ENCODE assay signal across 14 cellular contexts in the genomic region with DNA sequence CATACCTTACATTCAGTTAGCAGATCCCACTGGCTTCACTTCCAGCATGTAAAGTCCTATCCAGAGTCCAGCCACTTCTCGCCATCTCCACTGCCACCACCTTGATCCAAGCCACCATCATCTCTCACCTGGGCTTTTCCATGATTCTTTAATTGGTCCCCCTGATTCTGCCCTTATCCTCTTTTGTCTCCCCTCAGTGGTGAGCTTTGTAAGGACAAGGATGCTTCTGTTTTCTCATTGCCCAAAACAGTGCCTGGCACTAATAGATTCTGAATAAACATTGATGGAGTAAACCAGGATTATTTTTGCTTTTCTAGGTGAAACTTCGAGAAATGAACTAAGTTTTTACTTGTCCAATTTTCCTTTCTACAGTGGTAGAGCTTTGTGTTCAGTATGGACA. TPM values are rescaled to one million over a fixed set of nuclear protein-coding genes. Genes with fewer than 3 reads are reported as not detected.
DNase-seq lines count a peak whose midpoint lies in the region; ATAC-seq, FAIRE-seq and TF ChIP-seq lines count a peak whose summit lies in the region.
"Had no signal": no experiment of that assay in that cellular context is flagged by ENCODE, and none has a peak within 500 bp of the region (broad histone marks: within the 10 kb centered on the region; RNA-seq: fewer than 3 reads in every experiment).

No MANE protein-coding gene starts in this region.

- no TSS peak for BruUV-seq in HepG2 (replicated peaks; lab: Mats Ljungman, UMichigan)

- FAIRE-seq in HepG2 (lab: Jason Lieb, UNC) (no peak), bronchial epithelial cell (lab: Jason Lieb, UNC) (no peak)

- peaks cover 1 to 19% of the 10 kb centered on the region in 2 experiments; a peak in 4 of 5 replicates for H3K36me3 ChIP-seq in HepG2 (replicated peaks in 1 of 2; ENCODE audit: control insufficient read depth in 1 of 2, insufficient read depth in 2 of 2, low read length in 2 of 2)
- H3K36me3 ChIP-seq in right lobe of liver: peaks cover 0 to 3% (median 2%) of the 10 kb centered on the region in 4 donors
- peaks cover 1% of the 10 kb centered on the region for H3K36me3 ChIP-seq in bronchial epithelial cell (ENCODE audit: control insufficient read depth, insufficient read depth, low read length)
- H3K36me3 ChIP-seq in transverse colon: peaks cover 0 to 4% (median 0%) of the 10 kb centered on the region in 4 donors

- TF ChIP-seq POLR2A in HepG2 (IDR thresholded peaks at IDR 0.05; ENCODE audit: insufficient read depth in 1 of 2, low read depth in 2 of 2, low read length in 2 of 2) (no peak), right lobe of liver (IDR thresholded peaks at IDR 0.05) (no peak), transverse colon (IDR thresholded peaks at IDR 0.05) (no peak)

- H3K4me2 ChIP-seq in HepG2 (ENCODE audit: low read depth, low read length): no peak overlapping the region

- no peak overlapping the region for H3K4me3 ChIP-seq in HepG2 (replicated peaks in 1 of 3; ENCODE audit: insufficient read depth in 1 of 3, low read depth in 2 of 3, low read length in 3 of 3)
- H3K4me3 ChIP-seq in right lobe of liver: no peak overlapping the region
- no peak overlapping the region for H3K4me3 ChIP-seq in bronchial epithelial cell (ENCODE audit: low read depth, low read length)
- H3K4me3 ChIP-seq in transverse colon: no peak overlapping the region
- H3K4me3 ChIP-seq: stomach had no signal

- no peaks in the 10 kb centered on the region; a peak in 1 of 5 replicates for H3K27me3 ChIP-seq in HepG2 (ENCODE audit: control insufficient read depth in 1 of 2, insufficient read depth in 2 of 2, low read length in 2 of 2)
- H3K27me3 ChIP-seq in right lobe of liver: no peaks in the 10 kb centered on the region
- no peaks in the 10 kb centered on the region for H3K27me3 ChIP-seq in bronchial epithelial cell (ENCODE audit: control insufficient read depth, insufficient read depth, low read length)
- H3K27me3 ChIP-seq in transverse colon: no peaks in the 10 kb centered on the region
- H3K27me3 ChIP-seq: stomach had no signal

- WGBS in HepG2 (ENCODE audit: low lambda C conversion rate): 71% methylated on average over 2 of the region's 2 CpGs
- 70% methylated on average over 2 of the region's 2 CpGs for WGBS in right lobe of liver (ENCODE audit: insufficient coverage, low coverage, low lambda C conversion rate, missing lambda C conversion rate)
- WGBS in transverse colon (ENCODE audit: low coverage in 1 of 2), 2 donors: 83 to 84% methylated on average over 2 of the region's 2 CpGs

- H2AFZ ChIP-seq in HepG2 (ENCODE audit: low read length): no peak overlapping the region

- CTCF ChIA-PET in HepG2 (lab: Yijun Ruan, JAX; ENCODE audit: low intra/inter-chr PET ratio, low total read pairs): interaction anchor here (0.8 to 1.2 kb wide), 2 partner anchors 41 to 61 kb away, joined by 4 to 5 read pairs; no protein-coding TSS in a partner anchor

- intact Hi-C loops in HepG2 (cut with micrococcal nuclease; ENCODE audit: unreplicated experiment) (no loop called here), right lobe of liver (cut with DNase I) (no loop called here), transverse colon (cut with DNase I; ENCODE audit: low total_unique reads) (no loop called here)

- no peak for TF ChIP-seq RAD21 in HepG2 (CRISPR knock-in tag; IDR thresholded peaks at IDR 0.05)

- POLR2A ChIA-PET in HepG2 (lab: Yijun Ruan, JAX): interaction anchor here (1.4 kb wide), 1 partner anchor 67 kb away, joined by 3 read pairs; the partner anchor contains the start of gene DPF2

- H3K27ac ChIP-seq in HepG2 (ENCODE audit: extremely low read length, insufficient read depth, low read length) (no peak overlapping the region), right lobe of liver (no peak overlapping the region), transverse colon (no peak overlapping the region)
- H3K27ac ChIP-seq: stomach had no signal

- no peaks in the 10 kb centered on the region for H4K20me1 ChIP-seq in HepG2 (ENCODE audit: insufficient read depth, low read length)

- TF ChIP-seq EP300 in HepG2 (IDR thresholded peaks at IDR 0.05; ENCODE audit: low read depth in 2 of 2, low read length in 2 of 2) (no peak), HepG2 (CRISPR knock-in tag; IDR thresholded peaks at IDR 0.05; ENCODE audit: borderline replicate concordance) (no peak), transverse colon (IDR thresholded peaks at IDR 0.05; ENCODE audit: low read depth) (no peak)

- H3K4me1 ChIP-seq in HepG2 (ENCODE audit: insufficient read depth, low read length) (peaks cover 23% of the 10 kb centered on the region), right lobe of liver (peaks cover 0 to 9% (median 4%) of the 10 kb centered on the region in 4 donors), transverse colon (peaks cover 7 to 17% (median 9%) of the 10 kb centered on the region in 4 donors)

- no peaks in the 10 kb centered on the region for H3K9me3 ChIP-seq in HepG2 (ENCODE audit: low read length)
- H3K9me3 ChIP-seq in right lobe of liver: no peaks in the 10 kb centered on the region
- H3K9me3 ChIP-seq in transverse colon: no peaks in the 10 kb centered on the region
- H3K9me3 ChIP-seq: stomach had no signal

- no peak overlapping the region for H3K9ac ChIP-seq in HepG2 (ENCODE audit: insufficient read depth, low read depth, low read length)

- ATAC-seq in HepG2: no peak
- no peak for ATAC-seq in right lobe of liver
- no peak for ATAC-seq in omental fat pad (ENCODE audit: low FRiP score)

- peaks cover 20% of the 10 kb centered on the region for H3K79me2 ChIP-seq in HepG2 (ENCODE audit: insufficient read depth, low read length)

- in situ Hi-C loops in HepG2 (cut with HindIII; ENCODE audit: extremely low pct_ligation_motif_present, low pct_unique_long_range_greater_than_20kb): no loop called here
- in situ Hi-C loops in transverse colon (cut with MboI; ENCODE audit: low pct_ligation_motif_present in 1 of 4, low pct_unique_long_range_greater_than_20kb in 1 of 4, low sequenced_read_pairs in 3 of 4): no loop called here

- no peak for DNase-seq in HepG2 (ENCODE audit: low spot score)
- no peak for DNase-seq in right lobe of liver
- peak; percentile 36 for DNase-seq in NCI-H146 treated with DMSO at 0.1 percent for 48 hours (lab: John Stamatoyannopoulos, UW; ENCODE audit: unreplicated experiment)
- DNase-seq in bronchial epithelial cell (ENCODE audit: low read depth): peak; percentile 20
- DNase-seq in transverse colon: no peak
- no peak for DNase-seq in DMS153 treated with DMSO at 0.1 percent for 48 hours (lab: John Stamatoyannopoulos, UW; ENCODE audit: unreplicated experiment)
- no peak for DNase-seq in NOMO-1 treated with dmso at 0.1 percent for 144 hours (lab: John Stamatoyannopoulos, UW; ENCODE audit: unreplicated experiment)
- no peak for DNase-seq in omental fat pad (ENCODE audit: low spot score)
- DNase-seq: AML-193, GDM1, immature natural killer cell, retina, stomach, T1000 had no signal

- peak; percentile 57 for TF ChIP-seq CTCF in HepG2 (CRISPR knock-in tag; IDR thresholded peaks at IDR 0.05)
- peak in 2 of 4 donors; percentile 32 to 47 for TF ChIP-seq CTCF in right lobe of liver (IDR thresholded peaks at IDR 0.05)
- peak; percentile 48 for TF ChIP-seq CTCF in bronchial epithelial cell (IDR thresholded peaks at IDR 0.05; ENCODE audit: insufficient read depth, low read length, severe bottlenecking)
- peak in 3 of 5 experiments; percentile 22 to 36 (median 25) for TF ChIP-seq CTCF in transverse colon (IDR thresholded peaks at IDR 0.05)
- no peak for TF ChIP-seq CTCF in omental fat pad (IDR thresholded peaks at IDR 0.05)

RNA-seq across cellular contexts. Expression of gene POLA2, which starts 4.4 kb away (rescaled TPM):
- total RNA-seq in HepG2 (2016; rRNA removed; fragmentation: Illumina TruSeq; extraction: Trizol): 10.7 and 15.6 TPM in 2 replicates
- 2.7 and 3.5 TPM in 2 replicates for total RNA-seq in HepG2 (2016; cell fraction: cytosol; rRNA removed; fragmentation: Illumina TruSeq; extraction: Trizol; ENCODE audit: low read depth)
- 13.9 and 14.3 TPM in 2 replicates for total RNA-seq in HepG2 (2016; cell fraction: insoluble cytoplasmic fraction; rRNA removed; fragmentation: Illumina TruSeq; extraction: Trizol)
- total RNA-seq in HepG2 (2016; cell fraction: membrane; rRNA removed; fragmentation: Illumina TruSeq; extraction: Trizol): 3.6 and 4.5 TPM in 2 replicates
- total RNA-seq in HepG2 (2016; cell fraction: nucleus; rRNA removed; fragmentation: Illumina TruSeq; extraction: Trizol): 17.7 and 18.6 TPM in 2 replicates
- 9.1 and 9.7 TPM in 2 replicates for polyA plus RNA-seq in HepG2 (2011; rRNA removed)
- polyA plus RNA-seq in HepG2 (2011; cell fraction: cytosol; rRNA removed): 6.3 and 8.1 TPM in 2 replicates
- polyA plus RNA-seq in HepG2 (2011; cell fraction: nucleus; rRNA removed): 8.7 and 12.1 TPM in 2 replicates
- polyA plus RNA-seq in HepG2 (2012): 3.3 and 4.8 TPM in 2 replicates
- 0.57 and 0.88 TPM in 2 replicates for polyA plus RNA-seq in HepG2 (2016; cell fraction: cytosol; fragmentation: Illumina TruSeq; extraction: Trizol; ENCODE audit: low read depth)
- polyA plus RNA-seq in HepG2 (2016; cell fraction: insoluble cytoplasmic fraction; fragmentation: Illumina TruSeq; extraction: Trizol; ENCODE audit: low read depth): 18.2 and 18.8 TPM in 2 replicates
- polyA plus RNA-seq in HepG2 (2016; cell fraction: membrane; fragmentation: Illumina TruSeq; extraction: Trizol; ENCODE audit: low read depth): 2.6 and 3.0 TPM in 2 replicates
- polyA plus RNA-seq in HepG2 (2016; cell fraction: nucleus; fragmentation: Illumina TruSeq; extraction: Trizol; ENCODE audit: insufficient read depth, low read depth): 21.9 and 25.4 TPM in 2 replicates
- polyA minus RNA-seq in HepG2 (2011; rRNA and poly(A)+ RNA removed; ENCODE audit: low replicate concordance): 19.5 and 152 TPM in 2 replicates
- 3.6 and 4.1 TPM in 2 replicates for polyA minus RNA-seq in HepG2 (2011; cell fraction: cytosol; rRNA and poly(A)+ RNA removed)
- 11.4 and 14.9 TPM in 2 replicates for polyA minus RNA-seq in HepG2 (2011; cell fraction: nucleus; rRNA and poly(A)+ RNA removed)
- total RNA-seq in right lobe of liver: 1 to 10 TPM; 1.8 to 8.4 (median 3.5) TPM
- total RNA-seq in bronchial epithelial cell: 1.3 and 1.6 TPM in 2 replicates
- total RNA-seq in transverse colon: 10 to 100 TPM in 1 of 4 donors, 1 to 10 TPM in 3; 3.0 to 17.5 (median 6.2) TPM
- total RNA-seq in omental fat pad: 10 to 100 TPM in 1 of 4 donors, 1 to 10 TPM in 3; 3.5 to 13.7 (median 6.9) TPM

RNA-seq across cellular contexts. Expression of gene CDC42EP2, which starts 48.5 kb away (rescaled TPM):
- total RNA-seq in HepG2 (2016; rRNA removed; fragmentation: Illumina TruSeq; extraction: Trizol) (2.5 and 7.1 TPM in 2 replicates), right lobe of liver (1 to 10 TPM in 4 of 6 experiments, under 1 TPM in 2; 0.55 to 3.4 (median 2.3) TPM), bronchial epithelial cell (1.9 and 2.4 TPM in 2 replicates), transverse colon (10 to 100 TPM in 3 of 4 donors, 1 to 10 TPM in 1; 9.1 to 22.7 (median 14.5) TPM), omental fat pad (100 to 1,000 TPM in 1 of 4 donors, 10 to 100 TPM in 3; 44.0 to 120 (median 68.6) TPM)
- 5.9 and 6.4 TPM in 2 replicates for total RNA-seq in HepG2 (2016; cell fraction: cytosol; rRNA removed; fragmentation: Illumina TruSeq; extraction: Trizol; ENCODE audit: low read depth)
- total RNA-seq in HepG2 (2016; cell fraction: insoluble cytoplasmic fraction; rRNA removed; fragmentation: Illumina TruSeq; extraction: Trizol): 4.5 and 5.9 TPM in 2 replicates
- total RNA-seq in HepG2 (2016; cell fraction: membrane; rRNA removed; fragmentation: Illumina TruSeq; extraction: Trizol): 10.1 and 10.2 TPM in 2 replicates
- 4.2 and 5.2 TPM in 2 replicates for total RNA-seq in HepG2 (2016; cell fraction: nucleus; rRNA removed; fragmentation: Illumina TruSeq; extraction: Trizol)
- polyA plus RNA-seq in HepG2 (2011; rRNA removed): 2.3 and 4.2 TPM in 2 replicates
- 1.4 and 1.9 TPM in 2 replicates for polyA plus RNA-seq in HepG2 (2011; cell fraction: cytosol; rRNA removed)
- polyA plus RNA-seq in HepG2 (2011; cell fraction: nucleus; rRNA removed): 8.3 and 9.7 TPM in 2 replicates
- 3.4 and 7.2 TPM in 2 replicates for polyA plus RNA-seq in HepG2 (2012)
- 2.1 and 2.6 TPM in 2 replicates for polyA plus RNA-seq in HepG2 (2016; cell fraction: cytosol; fragmentation: Illumina TruSeq; extraction: Trizol; ENCODE audit: low read depth)
- 3.3 and 4.5 TPM in 2 replicates for polyA plus RNA-seq in HepG2 (2016; cell fraction: insoluble cytoplasmic fraction; fragmentation: Illumina TruSeq; extraction: Trizol; ENCODE audit: low read depth)
- polyA plus RNA-seq in HepG2 (2016; cell fraction: membrane; fragmentation: Illumina TruSeq; extraction: Trizol; ENCODE audit: low read depth): 4.0 TPM in 2 replicates
- polyA plus RNA-seq in HepG2 (2016; cell fraction: nucleus; fragmentation: Illumina TruSeq; extraction: Trizol; ENCODE audit: insufficient read depth, low read depth): 5.6 and 6.7 TPM in 2 replicates
- 29.3 and 50.7 TPM in 2 replicates for polyA minus RNA-seq in HepG2 (2011; rRNA and poly(A)+ RNA removed; ENCODE audit: low replicate concordance)
- polyA minus RNA-seq in HepG2 (2011; cell fraction: cytosol; rRNA and poly(A)+ RNA removed): 3.2 and 5.1 TPM in 2 replicates
- 15.8 and 18.4 TPM in 2 replicates for polyA minus RNA-seq in HepG2 (2011; cell fraction: nucleus; rRNA and poly(A)+ RNA removed)
- polyA plus RNA-seq: immature natural killer cell had no signal

Comparison
In these comparisons a context has a peak if more than half of its experiments do, and no peak if none do; other contexts are left out.
1. DNase-seq: peak in NCI-H146 treated with DMSO at 0.1 percent for 48 hours (single experiment) and bronchial epithelial cell (single experiment); none in HepG2 (single experiment), right lobe of liver (0 of 3), transverse colon (single experiment), DMS153 treated with DMSO at 0.1 percent for 48 hours (single experiment), NOMO-1 treated with dmso at 0.1 percent for 144 hours (single experiment) and omental fat pad (single experiment).
2. CTCF ChIP-seq: peak in HepG2 (single experiment), bronchial epithelial cell (single experiment) and transverse colon (3 of 5); none in omental fat pad (0 of 3).